In genomic region chr22:20128619-20128901, GRCh38 we compare ENCODE assay signal across 26 cellular contexts. TPM values are rescaled to one million over a fixed set of nuclear protein-coding genes. Genes with fewer than 3 reads are reported as not detected.
DNase-seq lines count a peak whose midpoint lies in the region; ATAC-seq, FAIRE-seq and TF ChIP-seq lines count a peak whose summit lies in the region.
"Had no signal": no experiment of that assay in that cellular context is flagged by ENCODE, and none has a peak within 500 bp of the region (broad histone marks: within the 10 kb centered on the region; RNA-seq: fewer than 3 reads in every experiment).

No MANE protein-coding gene starts in this region.

- CTCF ChIA-PET in activated CD8-positive, alpha-beta memory T cell treated with anti-CD3 and anti-CD28 coated beads, Interleukin-2, amount 10 ng/mL, durations not matched to agents 7 days and 5 days (lab: Charles Lee), result interaction anchor here (0.7 to 3.9 kb wide), 14 partner anchors 9 to 175 kb away, joined by 3 to 28 read pairs (median 5); partner anchors contain the start of genes TANGO2 and TRMT2A

- no peaks in the 10 kb centered on the region for H3K9me3 Mint-ChIP-seq in activated CD8-positive, alpha-beta memory T cell treated with anti-CD3 and anti-CD28 coated beads, Interleukin-2, amount 10 ng/mL, durations not matched to agents 7 days and 5 days (ENCODE audit: low read depth)
- H3K9me3 Mint-ChIP-seq in HFFc6 (no peaks in the 10 kb centered on the region), neural crest cell (no peaks in the 10 kb centered on the region)
- no peaks in the 10 kb centered on the region for H3K9me3 Mint-ChIP-seq in activated T-helper 17 cell treated with anti-CD3 and anti-CD28 coated beads, Interleukin-2, amount 50 U/mL, for 72 hours
- H3K9me3 Mint-ChIP-seq: dendritic cell treated with granulocyte-macrophage colony-stimulating factor and Interleukin-4, amounts not matched to agents 40 ng/mL and 50 ng/mL, for 4 days; natural killer cell treated with Interleukin-12 subunit alpha and Interleukin-12 subunit beta and Interleukin-15 and Interleukin-18, amount 100 ng/mL, for 72 hours; stimulated activated naive CD8-positive, alpha-beta T cell treated with anti-CD3 and anti-CD28 coated beads, Interleukin-15, amount 100 ng/mL, for 72 hours had no signal

- ATAC-seq in activated CD8-positive, alpha-beta memory T cell treated with anti-CD3 and anti-CD28 coated beads, Interleukin-2, amount 10 ng/mL, durations not matched to agents 7 days and 5 days, result no peak
- ATAC-seq in activated T-helper 17 cell treated with anti-CD3 and anti-CD28 coated beads, Interleukin-2, amount 50 U/mL, for 72 hours (replicated peaks), result no peak
- no peak for ATAC-seq in GM21619 (IDR thresholded peaks at IDR 0.05; ENCODE audit: unreplicated experiment)
- ATAC-seq: gastroesophageal sphincter; left cardiac atrium; natural killer cell treated with Interleukin-12 subunit alpha and Interleukin-12 subunit beta and Interleukin-15 and Interleukin-18, amount 100 ng/mL, for 72 hours had no signal

- H3K27ac ChIP-seq in dorsolateral prefrontal cortex, result peak overlapping the region in 12 of 59 donors; percentile 23 to 99 (median 66)
- H3K27ac ChIP-seq: brain microvascular endothelial cell, C4-2B, upper lobe of left lung had no signal

- DNase-seq in activated CD8-positive, alpha-beta memory T cell treated with anti-CD3 and anti-CD28 coated beads, Interleukin-2, amount 10 ng/mL, durations not matched to agents 7 days and 5 days, result no peak
- no peak for DNase-seq in activated CD8-positive, alpha-beta memory T cell treated with anti-CD3 and anti-CD28 coated beads for 24 hours
- DNase-seq in HFFc6 (no peak), neural crest cell (ENCODE audit: low read depth, low spot score) (no peak), frontal cortex (ENCODE audit: low spot score in 2 of 2) (no peak), dorsolateral prefrontal cortex (no peak)
- DNase-seq: activated CD4-positive, CD25-positive, alpha-beta regulatory T cell; KG1; left cardiac atrium; NCI-H1092; NCI-H2029 treated with DMSO at 0.1 percent for 48 hours; NCI-H446 treated with DMSO at 0.1 percent for 48 hours; NK-92 treated with Interleukin-12 subunit alpha and Interleukin-12 subunit beta, amount 100 ng/mL, for 24 hours had no signal

- TF ChIP-seq CTCF in HFFc6 (IDR thresholded peaks at IDR 0.05), result no peak
- TF ChIP-seq CTCF in neural crest cell (conservative IDR thresholded peaks at IDR 0.05), result no peak
- TF ChIP-seq CTCF in dorsolateral prefrontal cortex (IDR thresholded peaks at IDR 0.05 in 54 of 56, conservative IDR thresholded peaks at IDR 0.05 in 2 of 56; ENCODE audit: low read depth in 1 of 56, partially characterized antibody in 56 of 56), result no peak

- FAIRE-seq in frontal cortex (lab: Jason Lieb, UNC), result no peak
- FAIRE-seq: RCC 7860 had no signal

- H3K27ac Mint-ChIP-seq in activated CD8-positive, alpha-beta memory T cell treated with anti-CD3 and anti-CD28 coated beads, Interleukin-2, amount 10 ng/mL, durations not matched to agents 7 days and 5 days, result peak overlapping the region; percentile 3
- H3K27ac Mint-ChIP-seq in HFFc6 (peak overlapping the region; percentile 46; the same call in 1 of the 2 replicates), neural crest cell (ENCODE audit: unreplicated experiment) (no peak overlapping the region)
- H3K27ac Mint-ChIP-seq in activated T-helper 17 cell treated with anti-CD3 and anti-CD28 coated beads, Interleukin-2, amount 50 U/mL, for 72 hours, result peak overlapping the region; percentile 20
- H3K27ac Mint-ChIP-seq: dendritic cell treated with granulocyte-macrophage colony-stimulating factor and Interleukin-4, amounts not matched to agents 40 ng/mL and 50 ng/mL, for 4 days; natural killer cell treated with Interleukin-12 subunit alpha and Interleukin-12 subunit beta and Interleukin-15 and Interleukin-18, amount 100 ng/mL, for 72 hours; progenitor cell of endocrine pancreas had no signal

- H3K4me1 Mint-ChIP-seq in activated CD8-positive, alpha-beta memory T cell treated with anti-CD3 and anti-CD28 coated beads, Interleukin-2, amount 10 ng/mL, durations not matched to agents 7 days and 5 days, result peaks cover 19% of the 10 kb centered on the region
- H3K4me1 Mint-ChIP-seq in HFFc6 (ENCODE audit: low read depth), result peaks cover 15% of the 10 kb centered on the region
- no peaks in the 10 kb centered on the region for H3K4me1 Mint-ChIP-seq in activated T-helper 17 cell treated with anti-CD3 and anti-CD28 coated beads, Interleukin-2, amount 50 U/mL, for 72 hours
- peaks cover 7% of the 10 kb centered on the region for H3K4me1 Mint-ChIP-seq in neural crest cell

- H3K27me3 ChIP-seq in dorsolateral prefrontal cortex, result no peaks in the 10 kb centered on the region
- H3K27me3 ChIP-seq: brain microvascular endothelial cell, gastroesophageal sphincter, upper lobe of left lung had no signal

- no peaks in the 10 kb centered on the region for H3K27me3 Mint-ChIP-seq in activated CD8-positive, alpha-beta memory T cell treated with anti-CD3 and anti-CD28 coated beads, Interleukin-2, amount 10 ng/mL, durations not matched to agents 7 days and 5 days
- no peaks in the 10 kb centered on the region; the same call in 1 of the 2 replicates for H3K27me3 Mint-ChIP-seq in HFFc6 (ENCODE audit: insufficient read depth)
- no peaks in the 10 kb centered on the region for H3K27me3 Mint-ChIP-seq in activated T-helper 17 cell treated with anti-CD3 and anti-CD28 coated beads, Interleukin-2, amount 50 U/mL, for 72 hours
- H3K27me3 Mint-ChIP-seq in neural crest cell (ENCODE audit: low read depth), result peaks cover 5% of the 10 kb centered on the region
- H3K27me3 Mint-ChIP-seq: dendritic cell treated with granulocyte-macrophage colony-stimulating factor and Interleukin-4, amounts not matched to agents 40 ng/mL and 50 ng/mL, for 4 days; natural killer cell treated with Interleukin-12 subunit alpha and Interleukin-12 subunit beta and Interleukin-15 and Interleukin-18, amount 100 ng/mL, for 72 hours; progenitor cell of endocrine pancreas; stimulated activated naive CD8-positive, alpha-beta T cell treated with anti-CD3 and anti-CD28 coated beads, Interleukin-15, amount 100 ng/mL, for 72 hours had no signal

- no peak overlapping the region for H3K4me3 ChIP-seq in dorsolateral prefrontal cortex
- H3K4me3 ChIP-seq: gastroesophageal sphincter, upper lobe of left lung had no signal

- peaks cover 15% of the 10 kb centered on the region for H3K36me3 Mint-ChIP-seq in activated CD8-positive, alpha-beta memory T cell treated with anti-CD3 and anti-CD28 coated beads, Interleukin-2, amount 10 ng/mL, durations not matched to agents 7 days and 5 days
- H3K36me3 Mint-ChIP-seq in HFFc6 (ENCODE audit: low read depth) (peaks cover 5% of the 10 kb centered on the region; the same call in 1 of the 2 replicates), neural crest cell (ENCODE audit: low read depth) (peaks cover 9% of the 10 kb centered on the region)
- peaks cover 48% of the 10 kb centered on the region for H3K36me3 Mint-ChIP-seq in activated T-helper 17 cell treated with anti-CD3 and anti-CD28 coated beads, Interleukin-2, amount 50 U/mL, for 72 hours (ENCODE audit: low read depth)
- H3K36me3 Mint-ChIP-seq: natural killer cell treated with Interleukin-12 subunit alpha and Interleukin-12 subunit beta and Interleukin-15 and Interleukin-18, amount 100 ng/mL, for 72 hours had no signal

- H3K4me3 Mint-ChIP-seq in activated CD8-positive, alpha-beta memory T cell treated with anti-CD3 and anti-CD28 coated beads, Interleukin-2, amount 10 ng/mL, durations not matched to agents 7 days and 5 days, result no peak overlapping the region
- H3K4me3 Mint-ChIP-seq in HFFc6, result no peak overlapping the region
- H3K4me3 Mint-ChIP-seq in activated T-helper 17 cell treated with anti-CD3 and anti-CD28 coated beads, Interleukin-2, amount 50 U/mL, for 72 hours, result no peak overlapping the region
- H3K4me3 Mint-ChIP-seq in neural crest cell, result peak overlapping the region; percentile 81
- H3K4me3 Mint-ChIP-seq: dendritic cell treated with granulocyte-macrophage colony-stimulating factor and Interleukin-4, amounts not matched to agents 40 ng/mL and 50 ng/mL, for 4 days; natural killer cell treated with Interleukin-12 subunit alpha and Interleukin-12 subunit beta and Interleukin-15 and Interleukin-18, amount 100 ng/mL, for 72 hours had no signal

- intact Hi-C loops in dorsolateral prefrontal cortex (cut with DNase I), result loop anchor here in 1 of 2 donors (5.0 kb wide), 1 partner anchor 156 kb away; no protein-coding TSS in a partner anchor

RNA-seq across cellular contexts. Expression of gene ZDHHC8, which starts 3.0 kb away (rescaled TPM):
- 10 to 100 TPM; 57.9 to 66.3 TPM for total RNA-seq in activated CD8-positive, alpha-beta memory T cell treated with anti-CD3 and anti-CD28 coated beads, Interleukin-2, amount 10 ng/mL, durations not matched to agents 7 days and 5 days
- 100 to 1,000 TPM in 3 of 6 experiments, 10 to 100 TPM in 3; 91.8 to 119 (median 99.1) TPM for total RNA-seq in HFFc6 (2021; fragmentation: NEBNext Ultra II Directional; extraction: Animal tissue kit (Norgen Biotek cat#: 25700))
- total RNA-seq in activated T-helper 17 cell treated with anti-CD3 and anti-CD28 coated beads, Interleukin-2, amount 50 U/mL, for 72 hours, result 10 to 100 TPM; 23.4 to 59.7 TPM
- total RNA-seq in neural crest cell, result 82.1 and 98.9 TPM in 2 replicates
- 2.9 TPM for total RNA-seq in frontal cortex
- total RNA-seq in dorsolateral prefrontal cortex, result 100 to 1,000 TPM in 37 of 120 experiments, 10 to 100 TPM in 83; 72.3 to 140 (median 93.7) TPM

RNA-seq across cellular contexts. Expression of gene TRMT2A, which starts 11.5 kb away (rescaled TPM):
- total RNA-seq in activated CD8-positive, alpha-beta memory T cell treated with anti-CD3 and anti-CD28 coated beads, Interleukin-2, amount 10 ng/mL, durations not matched to agents 7 days and 5 days, result 100 to 1,000 TPM in 1 of 2 experiments, 10 to 100 TPM in 1; 98.1 to 140 TPM
- 10 to 100 TPM; 31.1 to 44.9 (median 38.5) TPM for total RNA-seq in HFFc6 (2021; fragmentation: NEBNext Ultra II Directional; extraction: Animal tissue kit (Norgen Biotek cat#: 25700))
- total RNA-seq in activated T-helper 17 cell treated with anti-CD3 and anti-CD28 coated beads, Interleukin-2, amount 50 U/mL, for 72 hours, result 100 to 1,000 TPM in 1 of 2 donors, 10 to 100 TPM in 1; 71.7 to 110 TPM
- 75.1 and 77.7 TPM in 2 replicates for total RNA-seq in neural crest cell
- 28.9 TPM for total RNA-seq in frontal cortex
- total RNA-seq in dorsolateral prefrontal cortex, result 10 to 100 TPM; 33.1 to 73.3 (median 50.4) TPM

RNA-seq across cellular contexts. Expression of gene RANBP1, which starts 12.7 kb away (rescaled TPM):
- 100 to 1,000 TPM; 318 to 345 TPM for total RNA-seq in activated CD8-positive, alpha-beta memory T cell treated with anti-CD3 and anti-CD28 coated beads, Interleukin-2, amount 10 ng/mL, durations not matched to agents 7 days and 5 days
- 100 to 1,000 TPM; 177 to 231 (median 226) TPM for total RNA-seq in HFFc6 (2021; fragmentation: NEBNext Ultra II Directional; extraction: Animal tissue kit (Norgen Biotek cat#: 25700))
- total RNA-seq in activated T-helper 17 cell treated with anti-CD3 and anti-CD28 coated beads, Interleukin-2, amount 50 U/mL, for 72 hours, result 100 to 1,000 TPM; 187 to 421 TPM
- total RNA-seq in neural crest cell, result 469 and 489 TPM in 2 replicates
- total RNA-seq in frontal cortex, result 182 TPM
- 100 to 1,000 TPM in 20 of 120 experiments, 10 to 100 TPM in 100; 46.3 to 128 (median 87.9) TPM for total RNA-seq in dorsolateral prefrontal cortex

RNA-seq across cellular contexts. Expression of gene CCDC188, which starts 22.3 kb away (rescaled TPM):
- total RNA-seq in activated CD8-positive, alpha-beta memory T cell treated with anti-CD3 and anti-CD28 coated beads, Interleukin-2, amount 10 ng/mL, durations not matched to agents 7 days and 5 days, result not detected
- 1 to 10 TPM in 4 of 6 experiments, under 1 TPM in 1, not detected in 1; 0.54 to 3.9 (median 2.8) TPM for total RNA-seq in HFFc6 (2021; fragmentation: NEBNext Ultra II Directional; extraction: Animal tissue kit (Norgen Biotek cat#: 25700))
- under 1 TPM; 0.32 to 0.77 TPM for total RNA-seq in activated T-helper 17 cell treated with anti-CD3 and anti-CD28 coated beads, Interleukin-2, amount 50 U/mL, for 72 hours
- total RNA-seq in neural crest cell, result 8.2 and 8.6 TPM in 2 replicates
- 0.82 TPM for total RNA-seq in frontal cortex
- 1 to 10 TPM in 57 of 120 experiments, under 1 TPM in 51, not detected in 12; 0.26 to 4.4 (median 1.0) TPM for total RNA-seq in dorsolateral prefrontal cortex
- total RNA-seq: A673, epithelial cell of proximal tubule, gastroesophageal sphincter had no signal

RNA-seq across cellular contexts. Expression of gene DGCR8, which starts 48.5 kb away (rescaled TPM):
- total RNA-seq in activated CD8-positive, alpha-beta memory T cell treated with anti-CD3 and anti-CD28 coated beads, Interleukin-2, amount 10 ng/mL, durations not matched to agents 7 days and 5 days, result 10 to 100 TPM; 70.4 to 71.9 TPM
- 10 to 100 TPM; 19.8 to 24.5 (median 22.0) TPM for total RNA-seq in HFFc6 (2021; fragmentation: NEBNext Ultra II Directional; extraction: Animal tissue kit (Norgen Biotek cat#: 25700))
- 10 to 100 TPM; 42.8 to 43.2 TPM for total RNA-seq in activated T-helper 17 cell treated with anti-CD3 and anti-CD28 coated beads, Interleukin-2, amount 50 U/mL, for 72 hours
- total RNA-seq in neural crest cell (86.3 and 86.5 TPM in 2 replicates), frontal cortex (42.8 TPM), dorsolateral prefrontal cortex (10 to 100 TPM; 27.2 to 57.7 (median 37.4) TPM)
